ENCODE assay signal across 8 cellular contexts in genomic region chr16:23060458-23061320, GRCh38.
DNase-seq lines count a peak whose midpoint lies in the region; ATAC-seq and TF ChIP-seq lines count a peak whose summit lies in the region.

No MANE protein-coding gene starts in this region.

- TF ChIP-seq CTCF in AG04450 (IDR thresholded peaks at IDR 0.05; ENCODE audit: low read depth, low read length) (peak; percentile 88), WTC11 (IDR thresholded peaks at IDR 0.05) (peak; percentile 77), cardiac fibroblast (IDR thresholded peaks at IDR 0.05; ENCODE audit: low read depth, low read length) (peak; percentile 84)

- DNase-seq in AG04450 (ENCODE audit: low read depth, low spot score) (peak; percentile 47), GM19240 (ENCODE audit: insufficient read length, low spot score) (peak; percentile 27), NCI-H2196 (lab: John Stamatoyannopoulos, UW; ENCODE audit: unreplicated experiment) (peak; percentile 83), WTC11 (ENCODE audit: low spot score) (peak; percentile 78), cardiac fibroblast (ENCODE audit: low read depth in 2 of 2) (peak; percentile 80 to 85), kidney glomerular epithelial cell (lab: John Stamatoyannopoulos, UW) (peak; percentile 62), GOT3 (lab: John Stamatoyannopoulos, UW) (no peak)
- DNase-seq in stimulated activated CD4-positive, alpha-beta T cell treated with anti-CD3 and anti-CD28 coated beads, Interleukin-2, amount 100 ng/mL, for 4 hours (ENCODE audit: low read depth), result peak; percentile 30

- no peak overlapping the region for H3K4me3 ChIP-seq in AG04450 (ENCODE audit: low read depth, low read length)
- H3K4me3 ChIP-seq in cardiac fibroblast (replicated peaks in 1 of 2; ENCODE audit: low read depth in 2 of 2, low read length in 2 of 2), result no peak overlapping the region

- H3K4me3 Mint-ChIP-seq in WTC11, result no peak overlapping the region

- H3K36me3 Mint-ChIP-seq in WTC11, result no peaks in the 10 kb centered on the region

- no peak overlapping the region for H3K27ac ChIP-seq in AG04450 (ENCODE audit: low read depth, low read length)

- H3K4me1 Mint-ChIP-seq in WTC11, result peaks cover 23% of the 10 kb centered on the region

- peaks cover 4% of the 10 kb centered on the region; the same call in 1 of the 2 replicates for H3K9me3 Mint-ChIP-seq in WTC11

- H3K27ac Mint-ChIP-seq in WTC11, result no peak overlapping the region

- no peaks in the 10 kb centered on the region for H3K27me3 ChIP-seq in AG04450 (ENCODE audit: control insufficient read depth, insufficient read depth, low read length)

- POLR2A ChIA-PET in AG04450 (lab: Yijun Ruan, JAX) (no interaction called here), WTC11 (lab: Charles Lee) (interaction anchor here (0.6 kb wide), 1 partner anchor 247 kb away, joined by 8 read pairs; no protein-coding TSS in a partner anchor)

- peak; percentile 89 for ATAC-seq in WTC11

- CTCF ChIA-PET in AG04450 (lab: Charles Lee), result interaction anchor here (0.6 to 2.1 kb wide), 14 partner anchors 10 to 374 kb away, joined by 3 to 22 read pairs (median 4); no protein-coding TSS in a partner anchor
- CTCF ChIA-PET in WTC11 (lab: Charles Lee), result interaction anchor here (0.5 to 2.1 kb wide), 23 partner anchors 12 to 553 kb away, joined by 3 to 41 read pairs (median 4); partner anchors contain the start of gene USP31

- no peaks in the 10 kb centered on the region for H3K9me3 ChIP-seq in AG04450 (ENCODE audit: control insufficient read depth, insufficient read depth, low read length)

- H3K27me3 Mint-ChIP-seq in WTC11 (ENCODE audit: low read depth), result no peaks in the 10 kb centered on the region

TF ChIP-seq in WTC11, 78 proteins besides CTCF, POLR2A, EP300 and RAD21:
- TF ChIP-seq RELA (CRISPR knock-in tag; IDR thresholded peaks at IDR 0.05; ENCODE audit: borderline replicate concordance) (no peak), E2F1 (CRISPR knock-in tag; IDR thresholded peaks at IDR 0.05) (no peak), E2F5 (CRISPR knock-in tag; IDR thresholded peaks at IDR 0.05) (no peak), NR1H2 (CRISPR knock-in tag; IDR thresholded peaks at IDR 0.05) (no peak), MAX (CRISPR knock-in tag; IDR thresholded peaks at IDR 0.05) (no peak), E2F4 (CRISPR knock-in tag; IDR thresholded peaks at IDR 0.05; ENCODE audit: borderline replicate concordance, low read depth) (no peak), ZNF121 (CRISPR knock-in tag; IDR thresholded peaks at IDR 0.05) (no peak), EMX1 (CRISPR knock-in tag; IDR thresholded peaks at IDR 0.05) (no peak), ERG (CRISPR knock-in tag; IDR thresholded peaks at IDR 0.05) (no peak), PREB (CRISPR knock-in tag; IDR thresholded peaks at IDR 0.05; ENCODE audit: borderline replicate concordance) (no peak), JAZF1 (CRISPR knock-in tag; IDR thresholded peaks at IDR 0.05) (no peak)
TF ChIP-seq in WTC11: peak in this region for 0.
